In genomic region chr12:8647968-8648367, GRCh38 we compare ENCODE assay signal across 17 cellular contexts. TPM values are rescaled to one million over a fixed set of nuclear protein-coding genes. Genes with fewer than 3 reads are reported as not detected.
DNase-seq lines count a peak whose midpoint lies in the region; ATAC-seq and TF ChIP-seq lines count a peak whose summit lies in the region.
"Had no signal": no experiment of that assay in that cellular context is flagged by ENCODE, and none has a peak within 500 bp of the region (broad histone marks: within the 10 kb centered on the region; RNA-seq: fewer than 3 reads in every experiment).

No MANE protein-coding gene starts in this region.

- no peak overlapping the region for H4K5ac ChIP-seq in mesendoderm (ENCODE audit: low read length)

- H4K20me1 ChIP-seq in DOHH2 (ENCODE audit: control insufficient read depth, insufficient read depth, low read depth, low read length) (no peaks in the 10 kb centered on the region), KMS-11 (ENCODE audit: insufficient read depth) (no peaks in the 10 kb centered on the region), SU-DHL-6 (ENCODE audit: low read depth, low read length) (no peaks in the 10 kb centered on the region)

- H3K4ac ChIP-seq in mesendoderm (ENCODE audit: low read depth, low read length) = no peak overlapping the region

- H3K4me2 ChIP-seq in DOHH2 (ENCODE audit: low read length) (peak overlapping the region; percentile 11; the same call in 1 of the 2 replicates), KMS-11 (peak overlapping the region; percentile 66), SU-DHL-6 (ENCODE audit: low read depth, low read length, poor library complexity, severe bottlenecking) (peak overlapping the region; percentile 13), mesendoderm (ENCODE audit: low read length) (no peak overlapping the region)
- H3K4me2 ChIP-seq: A549 had no signal

- DNase-seq in mesendoderm = peak; percentile 62
- no peak for DNase-seq in activated CD4-positive, alpha-beta T cell treated with anti-CD3 and anti-CD28 coated beads, Interleukin-2, amount 50 U/mL, for 1 hour
- no peak for DNase-seq in NCI-H1930 (lab: John Stamatoyannopoulos, UW)
- no peak for DNase-seq in NCI-H526 (lab: John Stamatoyannopoulos, UW)
- DNase-seq: Caco-2, DMS53, GOT3, H9, IMR-90 had no signal

- H3K9me3 ChIP-seq in DOHH2 (ENCODE audit: control insufficient read depth, insufficient read depth, low read length) = no peaks in the 10 kb centered on the region
- H3K9me3 ChIP-seq in SU-DHL-6 (ENCODE audit: insufficient read depth, low read length) = no peaks in the 10 kb centered on the region
- H3K9me3 ChIP-seq: A549, Caco-2 had no signal

- H3K79me1 ChIP-seq in mesendoderm (ENCODE audit: low read length) = no peaks in the 10 kb centered on the region

- H3K4me3 ChIP-seq in DOHH2 (ENCODE audit: low read length) (no peak overlapping the region), KMS-11 (IDR thresholded peaks at IDR 0.05; ENCODE audit: insufficient read depth, low read depth, low read length) (no peak overlapping the region), SU-DHL-6 (ENCODE audit: insufficient read depth, low read length, poor library complexity, severe bottlenecking) (no peak overlapping the region), mesendoderm (ENCODE audit: low read length) (no peak overlapping the region)
- H3K4me3 ChIP-seq: A549 had no signal

- no peak overlapping the region for H3K23ac ChIP-seq in mesendoderm (ENCODE audit: low read length)

- H3K36me3 ChIP-seq in DOHH2 (ENCODE audit: control insufficient read depth, low read length) (peaks cover 4% of the 10 kb centered on the region; the same call in 1 of the 2 replicates), KMS-11 (ENCODE audit: insufficient read depth) (no peaks in the 10 kb centered on the region), SU-DHL-6 (ENCODE audit: low read length) (no peaks in the 10 kb centered on the region), mesendoderm (ENCODE audit: control insufficient read depth, insufficient read depth, low read length) (no peaks in the 10 kb centered on the region)

- H3K56ac ChIP-seq in mesendoderm (ENCODE audit: low read length) = no peak overlapping the region

- no peak overlapping the region for H3K9ac ChIP-seq in KMS-11
- no peak overlapping the region for H3K9ac ChIP-seq in SU-DHL-6 (ENCODE audit: low read length)
- no peak overlapping the region for H3K9ac ChIP-seq in mesendoderm (ENCODE audit: low read length)

- H2BK5ac ChIP-seq in mesendoderm (ENCODE audit: low read length) = no peak overlapping the region

- H3K27ac ChIP-seq in DOHH2 (ENCODE audit: low read depth, low read length) (no peak overlapping the region), KMS-11 (no peak overlapping the region), SU-DHL-6 (ENCODE audit: low read depth, low read length) (no peak overlapping the region), mesendoderm (ENCODE audit: low read depth, low read length) (no peak overlapping the region)
- H3K27ac ChIP-seq: A549 had no signal

- no CpG with 5 or more reads among the region's 5 CpGs for WGBS in mesendoderm (ENCODE audit: extremely low coverage, insufficient coverage, low lambda C conversion rate)

- ATAC-seq in HG03139 (IDR thresholded peaks at IDR 0.05; ENCODE audit: unreplicated experiment) = no peak
- ATAC-seq: A549 had no signal

- H2BK120ac ChIP-seq in mesendoderm (ENCODE audit: low read depth, low read length) = no peak overlapping the region

- no peak overlapping the region for H4K8ac ChIP-seq in mesendoderm (ENCODE audit: low read depth, low read length)

- peaks cover 47% of the 10 kb centered on the region for H3K4me1 ChIP-seq in DOHH2 (ENCODE audit: control insufficient read depth, low read length)
- peaks cover 60% of the 10 kb centered on the region for H3K4me1 ChIP-seq in KMS-11 (ENCODE audit: low read depth, poor library complexity, severe bottlenecking)
- H3K4me1 ChIP-seq in mesendoderm (ENCODE audit: control insufficient read depth, low read depth, low read length) = peaks cover 4% of the 10 kb centered on the region
- H3K4me1 ChIP-seq: A549, Caco-2 had no signal

- H2BK15ac ChIP-seq in mesendoderm (replicated peaks; ENCODE audit: low read depth) = no peak overlapping the region

- no peak overlapping the region for H2AFZ ChIP-seq in KMS-11 (ENCODE audit: low read depth)
- H2AFZ ChIP-seq in SU-DHL-6 (ENCODE audit: low read depth, low read length, severe bottlenecking) = no peak overlapping the region

- no peak overlapping the region for H3K18ac ChIP-seq in mesendoderm (ENCODE audit: low read length)

- H3K79me2 ChIP-seq in DOHH2 (ENCODE audit: control insufficient read depth, low read length) (no peaks in the 10 kb centered on the region), KMS-11 (ENCODE audit: insufficient read depth, low read depth) (no peaks in the 10 kb centered on the region), SU-DHL-6 (ENCODE audit: insufficient read depth, low read length) (no peaks in the 10 kb centered on the region), mesendoderm (ENCODE audit: control insufficient read depth, insufficient read depth, low read length) (no peaks in the 10 kb centered on the region)

- no peak for TF ChIP-seq CTCF in DOHH2 (IDR thresholded peaks at IDR 0.05; ENCODE audit: low read depth, low read length, poor library complexity, severe bottlenecking)
- TF ChIP-seq CTCF in KMS-11 (conservative IDR thresholded peaks at IDR 0.05; ENCODE audit: low read depth, low read length) = no peak
- TF ChIP-seq CTCF in SU-DHL-6 (IDR thresholded peaks at IDR 0.05; ENCODE audit: insufficient read depth, low read length, poor library complexity, severe bottlenecking) = no peak

- no peak overlapping the region for H2AK5ac ChIP-seq in mesendoderm (ENCODE audit: low read length)

- peaks cover 17% of the 10 kb centered on the region for H3F3A ChIP-seq in DOHH2 (ENCODE audit: control insufficient read depth, insufficient read depth)
- peaks cover 16% of the 10 kb centered on the region for H3F3A ChIP-seq in SU-DHL-6 (ENCODE audit: insufficient read depth)

- no peaks in the 10 kb centered on the region for H3K27me3 ChIP-seq in DOHH2 (ENCODE audit: control insufficient read depth, low read length)
- peaks cover 36% of the 10 kb centered on the region for H3K27me3 ChIP-seq in KMS-11 (ENCODE audit: insufficient read depth, low read depth)
- no peaks in the 10 kb centered on the region for H3K27me3 ChIP-seq in SU-DHL-6 (ENCODE audit: low read length)
- no peaks in the 10 kb centered on the region for H3K27me3 ChIP-seq in mesendoderm (ENCODE audit: insufficient read depth, low read length, poor library complexity)

- H3K9me2 ChIP-seq in DOHH2 (replicated peaks; ENCODE audit: control insufficient read depth, low read length) (no peaks in the 10 kb centered on the region; the same call in 1 of the 2 replicates), SU-DHL-6 (replicated peaks; ENCODE audit: insufficient read depth, low read length) (no peaks in the 10 kb centered on the region)

RNA-seq across cellular contexts. Expression of gene MFAP5, which starts 14.7 kb away (rescaled TPM):
- polyA plus RNA-seq in mesendoderm (2013, experiment 1 of 2) = 1.2 TPM
- 1.3 TPM for polyA plus RNA-seq in mesendoderm (2013, experiment 2 of 2)
- polyA plus RNA-seq: CD14-positive monocyte; CD8-positive, alpha-beta memory T cell had no signal

RNA-seq across cellular contexts. Expression of gene AICDA, which starts 35.3 kb away (rescaled TPM):
- polyA plus RNA-seq in mesendoderm (2013, experiment 1 of 2) = 0.48 TPM
- polyA plus RNA-seq in mesendoderm (2013, experiment 2 of 2) = 0.60 TPM
- polyA plus RNA-seq: BJ; CD8-positive, alpha-beta memory T cell; IMR-90 had no signal

RNA-seq across cellular contexts. Expression of gene RIMKLB, which starts 49.8 kb away (rescaled TPM):
- 56.3 TPM for polyA plus RNA-seq in mesendoderm (2013, experiment 1 of 2)
- polyA plus RNA-seq in mesendoderm (2013, experiment 2 of 2) = 55.5 TPM
